ENCODE assay signal across 8 cellular contexts in the genomic region with DNA sequence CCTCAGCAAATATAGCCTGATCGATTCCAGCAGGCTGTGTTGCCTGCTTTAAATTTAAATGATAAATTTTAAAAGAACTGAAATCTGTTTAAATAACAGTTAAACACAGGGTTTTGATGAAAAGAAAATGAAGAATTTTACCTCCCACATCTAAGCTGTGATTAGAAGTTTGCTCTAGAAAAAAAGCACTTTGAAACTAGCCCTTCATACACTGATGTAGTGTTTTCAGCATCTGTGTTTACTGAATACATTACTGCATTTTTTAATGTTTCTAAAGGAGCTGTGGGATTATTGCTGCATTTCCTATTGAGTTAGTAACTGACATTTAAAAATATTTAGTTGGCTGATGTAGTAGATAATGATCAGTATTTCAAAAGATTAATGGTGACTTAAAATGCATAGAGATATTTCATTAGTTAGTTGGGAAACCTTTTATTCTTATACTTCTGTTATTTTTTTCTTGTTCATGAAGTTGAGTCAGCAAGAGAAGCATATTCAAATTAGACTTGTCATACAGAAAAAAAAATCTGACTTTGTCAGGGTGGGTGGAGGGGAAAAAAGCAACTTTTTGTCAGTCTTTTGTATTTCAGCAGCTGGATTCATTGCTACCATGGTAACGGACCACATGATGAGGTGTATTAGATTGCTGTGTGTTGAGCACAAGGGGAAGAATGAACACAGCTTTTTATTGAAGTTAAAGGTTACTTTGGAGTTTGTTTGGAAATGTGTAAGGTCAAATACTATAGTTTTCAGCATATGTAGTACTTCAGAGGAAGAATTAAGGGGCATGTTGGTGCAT. TPM values are rescaled to one million over a fixed set of nuclear protein-coding genes. Genes with fewer than 3 reads are reported as not detected.
A peak's percentile ranks its signal among the peaks of the same experiment; 100 is the strongest.
DNase-seq lines count a peak whose midpoint lies in the region; TF ChIP-seq lines count a peak whose summit lies in the region.

A gene (plus strand): TSS at position 668 of the 799 bp plus-strand sequence. CDS start 45,679 bp downstream, outside the sequence.

- TF ChIP-seq CTCF in AG04450 (IDR thresholded peaks at IDR 0.05; ENCODE audit: low read depth, low read length) = no peak
- no peak for TF ChIP-seq CTCF in astrocyte of the spinal cord (IDR thresholded peaks at IDR 0.05; ENCODE audit: low read depth, low read length)

- H3K4me3 Mint-ChIP-seq in activated naive CD4-positive, alpha-beta T cell treated with anti-CD3 and anti-CD28 coated beads, Interleukin-2, amount 10 ng/mL, durations not matched to agents 7 days and 5 days = no peak within 1 kb of the TSS

- peak; percentile 83 for DNase-seq in AG04450 (ENCODE audit: low read depth, low spot score)
- peak; percentile 72 for DNase-seq in NCI-H1105 (lab: John Stamatoyannopoulos, UW)
- peak; percentile 96 for DNase-seq in astrocyte of the spinal cord (ENCODE audit: low read depth, low spot score)
- peak; percentile 40 for DNase-seq in hepatic stellate cell (ENCODE audit: low spot score)
- DNase-seq in activated naive CD4-positive, alpha-beta T cell treated with anti-CD3 and anti-CD28 coated beads, Interleukin-2, amount 10 ng/mL, durations not matched to agents 7 days and 5 days = no peak
- no peak for DNase-seq in activated CD8-positive, alpha-beta memory T cell treated with anti-CD3 and anti-CD28 coated beads for 24 hours
- DNase-seq in stimulated activated naive CD4-positive, alpha-beta T cell (lab: John Stamatoyannopoulos, UW) = no peak

- H3K9ac ChIP-seq in skeletal muscle tissue (ENCODE audit: low read depth in 1 of 3, low read length in 3 of 3) = peak within 1 kb of the TSS in 1 of 3 donors; percentile 60

- in situ Hi-C loops in astrocyte of the spinal cord (cut with HindIII; ENCODE audit: low sequenced_read_pairs) = no loop called here

- H3K27me3 ChIP-seq in AG04450 (ENCODE audit: control insufficient read depth, insufficient read depth, low read length) (no peaks in the 10 kb centered on the region), skeletal muscle tissue (ENCODE audit: control insufficient read depth in 3 of 3, insufficient read depth in 3 of 3, low read length in 3 of 3) (no peaks in the 10 kb centered on the region)

- no peaks in the 10 kb centered on the region for H3K36me3 Mint-ChIP-seq in activated naive CD4-positive, alpha-beta T cell treated with anti-CD3 and anti-CD28 coated beads, Interleukin-2, amount 10 ng/mL, durations not matched to agents 7 days and 5 days

- H3K4me3 ChIP-seq in AG04450 (ENCODE audit: low read depth, low read length) (peak within 1 kb of the TSS; percentile 59), astrocyte of the spinal cord (ENCODE audit: low read depth, low read length) (peak within 1 kb of the TSS; percentile 52), skeletal muscle tissue (ENCODE audit: low read length in 3 of 3) (peak within 1 kb of the TSS in 2 of 3 donors; percentile 7 to 51)

- POLR2A ChIA-PET in AG04450 (lab: Yijun Ruan, JAX) = interaction anchor here (0.7 to 1.4 kb wide), 2 partner anchors 12 to 50 kb away, joined by 3 read pairs; no protein-coding TSS in a partner anchor

- H3K9me3 ChIP-seq in AG04450 (ENCODE audit: control insufficient read depth, insufficient read depth, low read length) (no peaks in the 10 kb centered on the region), skeletal muscle tissue (ENCODE audit: control insufficient read depth in 3 of 3, low read length in 3 of 3) (no peaks in the 10 kb centered on the region)

- no peaks in the 10 kb centered on the region for H3K9me3 Mint-ChIP-seq in activated naive CD4-positive, alpha-beta T cell treated with anti-CD3 and anti-CD28 coated beads, Interleukin-2, amount 10 ng/mL, durations not matched to agents 7 days and 5 days

- peaks cover 22 to 25% (median 25%) of the 10 kb centered on the region in 3 donors for H3K4me1 ChIP-seq in skeletal muscle tissue (ENCODE audit: control insufficient read depth in 3 of 3, insufficient read depth in 3 of 3, low read length in 3 of 3)

- H3K27ac ChIP-seq in AG04450 (ENCODE audit: low read depth, low read length) (peak within 1 kb of the TSS; percentile 89), skeletal muscle tissue (ENCODE audit: low read depth, low read length) (peak within 1 kb of the TSS; percentile 78)

- H3K27ac Mint-ChIP-seq in activated naive CD4-positive, alpha-beta T cell treated with anti-CD3 and anti-CD28 coated beads, Interleukin-2, amount 10 ng/mL, durations not matched to agents 7 days and 5 days = no peak within 1 kb of the TSS

- H3K36me3 ChIP-seq in skeletal muscle tissue (ENCODE audit: control insufficient read depth in 3 of 3, insufficient read depth in 3 of 3, low read length in 3 of 3) = no peaks in the 10 kb centered on the region

- H3K4me1 Mint-ChIP-seq in activated naive CD4-positive, alpha-beta T cell treated with anti-CD3 and anti-CD28 coated beads, Interleukin-2, amount 10 ng/mL, durations not matched to agents 7 days and 5 days = no peaks in the 10 kb centered on the region

- H3K27me3 Mint-ChIP-seq in activated naive CD4-positive, alpha-beta T cell treated with anti-CD3 and anti-CD28 coated beads, Interleukin-2, amount 10 ng/mL, durations not matched to agents 7 days and 5 days = peaks cover 5% of the 10 kb centered on the region

- CTCF ChIA-PET in AG04450 (lab: Charles Lee) = interaction anchor here (1.0 to 5.0 kb wide), 6 partner anchors 18 to 587 kb away, joined by 3 to 54 read pairs (median 4); no protein-coding TSS in a partner anchor
- CTCF ChIA-PET in activated naive CD4-positive, alpha-beta T cell treated with anti-CD3 and anti-CD28 coated beads, Interleukin-2, amount 10 ng/mL, durations not matched to agents 7 days and 5 days (lab: Charles Lee) = no interaction called here

RNA-seq across cellular contexts. Expression of the gene that starts here (rescaled TPM):
- 15.1 and 16.4 TPM in 2 replicates for polyA plus RNA-seq in AG04450 (2011; rRNA removed)
- polyA minus RNA-seq in AG04450 (2011; rRNA and poly(A)+ RNA removed) = 19.9 and 20.6 TPM in 2 replicates
- total RNA-seq in skeletal muscle tissue = 94.5 TPM

Comparison
In these comparisons a context has a peak if more than half of its experiments do, and no peak if none do; other contexts are left out.
1. DNase-seq: peak in AG04450 (single experiment), NCI-H1105 (single experiment), astrocyte of the spinal cord (single experiment) and hepatic stellate cell (single experiment); none in activated naive CD4-positive, alpha-beta T cell treated with anti-CD3 and anti-CD28 coated beads, Interleukin-2, amount 10 ng/mL, durations not matched to agents 7 days and 5 days (single experiment), activated CD8-positive, alpha-beta memory T cell treated with anti-CD3 and anti-CD28 coated beads for 24 hours (single experiment) and stimulated activated naive CD4-positive, alpha-beta T cell (0 of 6).
2. Peak in every context shown above with its lines, with median percentiles within 50 percentile points of each other: H3K4me3 ChIP-seq.